In genomic region chr1:58950897-58951296, GRCh38 we compare ENCODE assay signal across 29 cellular contexts.
"Had no signal": no experiment of that assay in that cellular context is flagged by ENCODE, and none has a peak within 500 bp of the region (broad histone marks: within the 10 kb centered on the region; RNA-seq: fewer than 3 reads in every experiment).

No MANE protein-coding gene starts in this region.

- H3K4me3 ChIP-seq: breast epithelium, esophagus squamous epithelium, heart right ventricle, pancreas, prostate gland, sigmoid colon, upper lobe of left lung had no signal

- H3K36me3 ChIP-seq: breast epithelium, esophagus squamous epithelium, heart right ventricle, pancreas, prostate gland, sigmoid colon, upper lobe of left lung had no signal

- H3K27ac ChIP-seq: breast epithelium, epithelial cell of prostate, esophagus squamous epithelium, heart right ventricle, pancreas, prostate gland, sigmoid colon, upper lobe of left lung had no signal

- H3K9me3 ChIP-seq: breast epithelium, esophagus squamous epithelium, pancreas, prostate gland, sigmoid colon, upper lobe of left lung had no signal

- ATAC-seq: activated CD4-positive, CD25-positive, alpha-beta regulatory T cell treated with anti-CD3 and anti-CD28 coated beads, Interleukin-2, amount 50 U/mL, for 24 hours; activated naive CD8-positive, alpha-beta T cell treated with anti-CD3 and anti-CD28 coated beads, Interleukin-2, amount 50 U/mL, for 24 hours; activated T-cell treated with anti-CD3 and anti-CD28 coated beads, Interleukin-2, amount 50 U/mL, for 4 hours; activated T-helper 17 cell treated with anti-CD3 and anti-CD28 coated beads, Interleukin-2, amount 50 U/mL, for 72 hours; heart right ventricle; naive thymus-derived CD4-positive, alpha-beta T cell; pancreas; stimulated activated effector memory CD8-positive, alpha-beta T cell treated with anti-CD3 and anti-CD28 coated beads, Interleukin-12 subunit alpha, Interleukin-12 subunit beta, amount 100 ng/mL, for 72 hours had no signal

- FAIRE-seq: endometrium, pancreas, small intestine had no signal

- DNase-seq: activated CD4-positive, alpha-beta T cell treated with anti-CD3 and anti-CD28 coated beads for 48 hours; activated CD4-positive, alpha-beta T cell treated with anti-CD3 and anti-CD28 coated beads, Interleukin-2, amount 50 U/mL, for 48 hours; activated CD8-positive, alpha-beta memory T cell treated with anti-CD3 and anti-CD28 coated beads for 24 hours; activated CD8-positive, alpha-beta memory T cell treated with anti-CD3 and anti-CD28 coated beads, Interleukin-2, amount 50 U/mL, for 48 hours; activated naive CD8-positive, alpha-beta T cell treated with anti-CD3 and anti-CD28 coated beads, Interleukin-2, amount 50 U/mL, for 24 hours; activated T-cell treated with anti-CD3 and anti-CD28 coated beads, Interleukin-2, amount 50 U/mL, for 4 hours; effector CD4-positive, alpha-beta T cell; esophagus squamous epithelium; foreskin melanocyte; heart right ventricle; islet precursor cell; mammary epithelial cell; midbrain; naive thymus-derived CD4-positive, alpha-beta T cell; nucleus accumbens; pancreas; retina; sigmoid colon; small intestine; stimulated activated CD4-positive, alpha-beta T cell treated with anti-CD3 and anti-CD28 coated beads, Interleukin-4, amount 100 ng/mL, for 24 hours; substantia nigra; upper lobe of left lung had no signal

- H3K27me3 ChIP-seq: breast epithelium, esophagus squamous epithelium, heart right ventricle, pancreas, sigmoid colon, upper lobe of left lung had no signal

- H3K4me1 ChIP-seq: breast epithelium, esophagus squamous epithelium, heart right ventricle, prostate gland, sigmoid colon, upper lobe of left lung had no signal
